ENCODE assay signal across 8 cellular contexts in genomic region chr11:116835791-116836647, GRCh38. TPM values are rescaled to one million over a fixed set of nuclear protein-coding genes. Genes with fewer than 3 reads are reported as not detected.
DNase-seq lines count a peak whose midpoint lies in the region; ATAC-seq and TF ChIP-seq lines count a peak whose summit lies in the region.

No MANE protein-coding gene starts in this region.

- peak overlapping the region; percentile 31 for H3K27ac Mint-ChIP-seq in activated CD4-positive, alpha-beta T cell treated with anti-CD3 and anti-CD28 coated beads for 36 hours

- peak overlapping the region; percentile 51 for H3K4me3 ChIP-seq in choroid plexus epithelial cell (ENCODE audit: low read depth, low read length)

- H3K27me3 ChIP-seq in layer of hippocampus (ENCODE audit: control insufficient read depth, insufficient read depth, low read length): no peaks in the 10 kb centered on the region

- POLR2A ChIA-PET in activated CD4-positive, alpha-beta T cell treated with anti-CD3 and anti-CD28 coated beads for 36 hours (lab: Charles Lee): interaction anchor here (0.5 to 1.3 kb wide), 6 partner anchors 12 to 189 kb away, joined by 3 to 7 read pairs (median 4); partner anchors contain the start of gene APOA5

- H3K27me3 Mint-ChIP-seq in activated CD4-positive, alpha-beta T cell treated with anti-CD3 and anti-CD28 coated beads for 36 hours: peaks cover 3% of the 10 kb centered on the region

- peak overlapping the region; percentile 42 for H3K27ac ChIP-seq in layer of hippocampus (ENCODE audit: low read depth, low read length)

- CTCF ChIA-PET in activated CD4-positive, alpha-beta T cell treated with anti-CD3 and anti-CD28 coated beads for 36 hours (lab: Charles Lee): interaction anchor here (0.5 to 5.7 kb wide), 49 partner anchors 11 to 1040 kb away, joined by 3 to 89 read pairs (median 4); partner anchors contain the start of genes APOA4, APOA5, BUD13 and PAFAH1B2

- intact Hi-C loops in activated CD4-positive, alpha-beta T cell treated with anti-CD3 and anti-CD28 coated beads for 36 hours (cut with DNase I, micrococcal nuclease): loop anchor here (1.0 to 5.0 kb wide), 4 partner anchors 45 to 104 kb away; partner anchors contain the start of gene APOA5 (in 2 of the 2)

- DNase-seq in AG08395 (ENCODE audit: low spot score) (peak; percentile 96), NCI-H2227 treated with DMSO at 0.1 percent for 48 hours (lab: John Stamatoyannopoulos, UW) (peak; percentile 83), choroid plexus epithelial cell (ENCODE audit: low read depth) (peak; percentile 96)
- peak; percentile 90 for DNase-seq in activated CD4-positive, alpha-beta T cell treated with anti-CD3 and anti-CD28 coated beads for 36 hours
- peak; percentile 30 to 70 (median 54) for DNase-seq in stimulated activated CD4-positive, alpha-beta T cell treated with anti-CD3 and anti-CD28 coated beads, Interleukin-1b, Interleukin-23, amount 100 ng/mL, for 24 hours (ENCODE audit: low read depth in 4 of 4, low spot score in 1 of 4)

- ATAC-seq in GM18873 (IDR thresholded peaks at IDR 0.05; ENCODE audit: low FRiP score, unreplicated experiment) (peak; percentile 63), HG03139 (IDR thresholded peaks at IDR 0.05; ENCODE audit: unreplicated experiment) (peak; percentile 77)
- ATAC-seq in activated CD4-positive, alpha-beta T cell treated with anti-CD3 and anti-CD28 coated beads for 36 hours: peak; percentile 95

- no peaks in the 10 kb centered on the region for H3K36me3 Mint-ChIP-seq in activated CD4-positive, alpha-beta T cell treated with anti-CD3 and anti-CD28 coated beads for 36 hours (ENCODE audit: low read depth)

- no peaks in the 10 kb centered on the region for H3K9me3 Mint-ChIP-seq in activated CD4-positive, alpha-beta T cell treated with anti-CD3 and anti-CD28 coated beads for 36 hours (ENCODE audit: low read depth)

- TF ChIP-seq CTCF in choroid plexus epithelial cell (conservative IDR thresholded peaks at IDR 0.05; ENCODE audit: low read depth, low read length): peak; percentile 74

- H3K4me1 Mint-ChIP-seq in activated CD4-positive, alpha-beta T cell treated with anti-CD3 and anti-CD28 coated beads for 36 hours: peaks cover 11% of the 10 kb centered on the region

- peak overlapping the region; percentile 59 for H3K4me3 Mint-ChIP-seq in activated CD4-positive, alpha-beta T cell treated with anti-CD3 and anti-CD28 coated beads for 36 hours

RNA-seq across cellular contexts. Expression of gene APOA1, which starts 1.4 kb away (rescaled TPM):
- total RNA-seq in activated CD4-positive, alpha-beta T cell treated with anti-CD3 and anti-CD28 coated beads for 36 hours: not detected

RNA-seq across cellular contexts. Expression of gene APOC3, which starts 6.3 kb away (rescaled TPM):
- not detected for total RNA-seq in activated CD4-positive, alpha-beta T cell treated with anti-CD3 and anti-CD28 coated beads for 36 hours

RNA-seq across cellular contexts. Expression of gene APOA4, which starts 12.9 kb away (rescaled TPM):
- total RNA-seq in activated CD4-positive, alpha-beta T cell treated with anti-CD3 and anti-CD28 coated beads for 36 hours: not detected

RNA-seq across cellular contexts. Expression of gene APOA5, which starts 44.3 kb away (rescaled TPM):
- not detected for total RNA-seq in activated CD4-positive, alpha-beta T cell treated with anti-CD3 and anti-CD28 coated beads for 36 hours

RNA-seq across cellular contexts. Expression of gene ZPR1, which starts 48.2 kb away (rescaled TPM):
- 100 to 1,000 TPM in 1 of 2 experiments, 10 to 100 TPM in 1; 88.8 to 106 TPM for total RNA-seq in activated CD4-positive, alpha-beta T cell treated with anti-CD3 and anti-CD28 coated beads for 36 hours

Comparison
In these comparisons a context has a peak if more than half of its experiments do, and no peak if none do; other contexts are left out.
1. Peak in every context shown above with its lines: DNase-seq, ATAC-seq, H3K4me3 ChIP-seq and H3K27ac ChIP-seq.